8 cellular contexts compared by ENCODE assay signal in the genomic region with DNA sequence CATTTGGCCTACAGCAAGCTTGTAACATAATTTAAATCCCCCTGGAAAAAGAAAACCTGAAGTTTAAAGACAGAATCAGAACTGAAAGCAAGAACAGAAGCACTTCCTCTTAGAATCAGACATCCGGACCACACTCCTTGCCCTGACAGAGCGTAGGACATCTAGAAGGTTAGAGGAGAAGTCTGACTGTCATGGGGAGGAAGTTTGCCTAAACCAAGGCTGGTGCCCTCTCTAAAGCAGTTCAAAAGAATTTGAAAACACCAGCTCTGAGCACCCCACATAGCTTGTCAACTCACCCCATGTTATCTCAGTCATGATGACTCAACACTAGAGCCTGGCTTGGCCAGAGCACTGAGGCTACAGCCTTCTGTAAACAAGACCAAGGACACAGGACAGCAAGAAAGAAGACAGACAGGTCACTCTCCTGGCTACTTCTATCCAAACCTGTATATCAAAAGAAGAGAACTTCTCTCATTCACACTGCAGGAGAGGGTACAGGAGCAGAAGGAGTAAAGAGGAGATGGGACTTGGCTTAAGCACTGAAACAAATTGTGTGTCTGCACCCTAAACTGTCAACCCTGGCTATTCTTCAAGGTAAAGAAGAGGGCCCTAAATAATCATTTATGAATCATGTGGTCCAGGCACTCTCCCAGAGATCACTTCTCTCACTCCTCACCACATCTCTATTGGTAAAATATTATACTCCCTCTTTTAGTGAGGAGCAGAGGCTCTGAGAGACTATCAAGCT.
DNase-seq lines count a peak whose midpoint lies in the region; ATAC-seq, FAIRE-seq and TF ChIP-seq lines count a peak whose summit lies in the region.

No MANE protein-coding gene starts in this region.

- no peak for TF ChIP-seq EP300 in transverse colon (IDR thresholded peaks at IDR 0.05; ENCODE audit: low read depth)

- H3K27ac Mint-ChIP-seq in CD14-positive monocyte: peak overlapping the region; percentile 27 to 96 (median 86)

- no peak overlapping the region for H3K9ac ChIP-seq in colonic mucosa (ENCODE audit: low read depth in 2 of 2, low read length in 2 of 2)

- no peaks in the 10 kb centered on the region for H3K4me1 ChIP-seq in transverse colon
- H3K4me1 ChIP-seq in colonic mucosa: no peaks in the 10 kb centered on the region

- H3K4me1 Mint-ChIP-seq in CD14-positive monocyte: peaks cover 19% of the 10 kb centered on the region

- H3K27ac ChIP-seq in transverse colon: no peak overlapping the region
- H3K27ac ChIP-seq in colonic mucosa: no peak overlapping the region

- H3K36me3 ChIP-seq in transverse colon: no peaks in the 10 kb centered on the region
- no peaks in the 10 kb centered on the region for H3K36me3 ChIP-seq in colonic mucosa

- no peaks in the 10 kb centered on the region for H3K9me3 Mint-ChIP-seq in CD14-positive monocyte

- no peaks in the 10 kb centered on the region for H3K36me3 Mint-ChIP-seq in CD14-positive monocyte

- WGBS in transverse colon (ENCODE audit: low coverage in 1 of 2), 2 donors: 53 to 67% methylated on average over 2 of the region's 2 CpGs

- FAIRE-seq in H54 (lab: Jason Lieb, UNC): no peak

- peak; percentile 49 for DNase-seq in CD14-positive monocyte (ENCODE audit: low spot score)
- DNase-seq in SIG-M5 treated with dmso at 0.1 percent for 504 hours (lab: John Stamatoyannopoulos, UW; ENCODE audit: unreplicated experiment): peak; percentile 88
- peak; percentile 8 for DNase-seq in hepatic stellate cell (ENCODE audit: low spot score)
- no peak for DNase-seq in transverse colon
- DNase-seq in colonic mucosa: no peak
- no peak for DNase-seq in H54 (ENCODE audit: insufficient read length, low spot score)

- peaks cover 0 to 2% (median 2%) of the 10 kb centered on the region in 3 donors for H3K27me3 Mint-ChIP-seq in CD14-positive monocyte (ENCODE audit: low read depth in 3 of 3)

- peak; percentile 99 for ATAC-seq in GM19035 (IDR thresholded peaks at IDR 0.05; ENCODE audit: unreplicated experiment)
- peak; percentile 100 for ATAC-seq in HG03097 (IDR thresholded peaks at IDR 0.05; ENCODE audit: low FRiP score, unreplicated experiment)

- TF ChIP-seq POLR2A in transverse colon (IDR thresholded peaks at IDR 0.05): no peak
- TF ChIP-seq POLR2A in H54 (IDR thresholded peaks at IDR 0.05; ENCODE audit: low read depth, low read length): no peak

- H3K9me3 ChIP-seq in transverse colon (no peaks in the 10 kb centered on the region), colonic mucosa (no peaks in the 10 kb centered on the region)

- H3K27me3 ChIP-seq in transverse colon (no peaks in the 10 kb centered on the region), colonic mucosa (no peaks in the 10 kb centered on the region)

- H3K4me3 ChIP-seq in transverse colon: no peak overlapping the region
- no peak overlapping the region for H3K4me3 ChIP-seq in colonic mucosa

- TF ChIP-seq CTCF in CD14-positive monocyte (IDR thresholded peaks at IDR 0.05): no peak
- no peak for TF ChIP-seq CTCF in transverse colon (IDR thresholded peaks at IDR 0.05)
- TF ChIP-seq CTCF in colonic mucosa (IDR thresholded peaks at IDR 0.05): no peak

- H3K4me3 Mint-ChIP-seq in CD14-positive monocyte: peak overlapping the region; percentile 0 to 14

- intact Hi-C loops in CD14-positive monocyte (cut with micrococcal nuclease) (no loop called here), transverse colon (cut with DNase I; ENCODE audit: low total_unique reads) (no loop called here), colonic mucosa (cut with DNase I) (no loop called here)

- in situ Hi-C loops in transverse colon (cut with MboI; ENCODE audit: low pct_ligation_motif_present in 1 of 4, low pct_unique_long_range_greater_than_20kb in 1 of 4, low sequenced_read_pairs in 3 of 4): no loop called here

Comparison
In these comparisons a context has a peak if more than half of its experiments do, and no peak if none do; other contexts are left out.
1. DNase-seq: peak in CD14-positive monocyte (single experiment), SIG-M5 treated with dmso at 0.1 percent for 504 hours (single experiment) and hepatic stellate cell (single experiment); none in transverse colon (single experiment), colonic mucosa (single experiment) and H54 (single experiment).